ENCODE assay signal across 15 cellular contexts in genomic region chr20:34024733-34025351, GRCh38. TPM values are rescaled to one million over a fixed set of nuclear protein-coding genes. Genes with fewer than 3 reads are reported as not detected.
DNase-seq lines count a peak whose midpoint lies in the region; ATAC-seq, FAIRE-seq and TF ChIP-seq lines count a peak whose summit lies in the region.
"Had no signal": no experiment of that assay in that cellular context is flagged by ENCODE, and none has a peak within 500 bp of the region (broad histone marks: within the 10 kb centered on the region; RNA-seq: fewer than 3 reads in every experiment).

No MANE protein-coding gene starts in this region.

- H3K9ac ChIP-seq in kidney (ENCODE audit: low read length in 2 of 2) = no peak overlapping the region

- H3K27me3 ChIP-seq in gastrocnemius medialis (no peaks in the 10 kb centered on the region), aorta (ENCODE audit: control insufficient read depth in 1 of 2, insufficient read depth in 2 of 2, low read length in 1 of 2) (no peaks in the 10 kb centered on the region)
- H3K27me3 ChIP-seq: Peyer's patch, spleen, tibial nerve had no signal

- peaks cover 38% of the 10 kb centered on the region for H3K4me1 Mint-ChIP-seq in activated CD4-positive, alpha-beta T cell treated with anti-CD3 and anti-CD28 coated beads, Interleukin-2, amount 10 ng/mL, durations not matched to agents 24 days and 14 days
- peaks cover 86 to 92% (median 87%) of the 10 kb centered on the region in 3 donors for H3K4me1 Mint-ChIP-seq in T-cell

- TF ChIP-seq POLR2A in gastrocnemius medialis (IDR thresholded peaks at IDR 0.05) = no peak

- no peak for DNase-seq in activated CD4-positive, alpha-beta T cell treated with anti-CD3 and anti-CD28 coated beads, Interleukin-2, amount 10 ng/mL, durations not matched to agents 24 days and 14 days
- DNase-seq in activated CD4-positive, alpha-beta T cell treated with anti-CD3 and anti-CD28 coated beads, Interleukin-2, amount 50 U/mL, for 4 hours = no peak
- DNase-seq in T-cell = no peak
- no peak for DNase-seq in kidney
- DNase-seq in gastrocnemius medialis = peak in 1 of 2 donors; percentile 29
- DNase-seq in aorta = no peak
- DNase-seq in EL = no peak
- DNase-seq: DMS153, NCI-H446, spleen had no signal

- no peak overlapping the region for H3K4me3 Mint-ChIP-seq in activated CD4-positive, alpha-beta T cell treated with anti-CD3 and anti-CD28 coated beads, Interleukin-2, amount 10 ng/mL, durations not matched to agents 24 days and 14 days
- peak overlapping the region in 1 of 3 donors; percentile 11 for H3K4me3 Mint-ChIP-seq in T-cell
- H3K4me3 Mint-ChIP-seq: T-helper 2 cell treated with Interferon-gamma antibody and Interleukin-4, amounts not matched to agents 5 μg/mL and 100 μg/mL, for 36 hours had no signal

- 31 to 37% methylated on average over 4 to 5 of the region's 5 CpGs for WGBS in aorta, 2 donors

- TF ChIP-seq CTCF in kidney (IDR thresholded peaks at IDR 0.05; ENCODE audit: borderline replicate concordance, extremely low read depth, insufficient read depth) (no peak), gastrocnemius medialis (IDR thresholded peaks at IDR 0.05 in 4 of 5, conservative IDR thresholded peaks at IDR 0.05 in 1 of 5) (no peak)

- H3K27ac Mint-ChIP-seq in activated CD4-positive, alpha-beta T cell treated with anti-CD3 and anti-CD28 coated beads, Interleukin-2, amount 10 ng/mL, durations not matched to agents 24 days and 14 days = peak overlapping the region; percentile 10
- peak overlapping the region; percentile 20 to 48 for H3K27ac Mint-ChIP-seq in T-cell
- H3K27ac Mint-ChIP-seq: T-helper 2 cell treated with Interferon-gamma antibody and Interleukin-4, amounts not matched to agents 5 μg/mL and 100 μg/mL, for 36 hours had no signal

- in situ Hi-C loops in gastrocnemius medialis (cut with MboI; ENCODE audit: low sequenced_read_pairs in 4 of 4) = no loop called here

- CTCF ChIA-PET in T-cell (lab: Charles Lee) = interaction anchor here (0.6 to 1.1 kb wide), 6 partner anchors 10 to 1743 kb away, joined by 3 to 4 read pairs (median 3); no protein-coding TSS in a partner anchor

- intact Hi-C loops in activated CD4-positive, alpha-beta T cell treated with anti-CD3 and anti-CD28 coated beads, Interleukin-2, amount 10 ng/mL, durations not matched to agents 24 days and 14 days (cut with micrococcal nuclease) = loop anchor here (10.0 kb wide), 1 partner anchor 80 kb away; no protein-coding TSS in a partner anchor
- intact Hi-C loops in kidney (cut with DNase I) = no loop called here
- intact Hi-C loops in gastrocnemius medialis (cut with DNase I; ENCODE audit: low total_unique reads) = no loop called here
- intact Hi-C loops in aorta (cut with DNase I) = no loop called here

- no peak for FAIRE-seq in kidney (lab: Jason Lieb, UNC)

- H3K4me3 ChIP-seq in kidney (ENCODE audit: low read length in 2 of 2) (no peak overlapping the region), gastrocnemius medialis (no peak overlapping the region), aorta (ENCODE audit: low read length in 2 of 2) (no peak overlapping the region)
- H3K4me3 ChIP-seq: coronary artery, Peyer's patch, spleen, tibial nerve had no signal

- no peaks in the 10 kb centered on the region for H3K9me3 Mint-ChIP-seq in activated CD4-positive, alpha-beta T cell treated with anti-CD3 and anti-CD28 coated beads, Interleukin-2, amount 10 ng/mL, durations not matched to agents 24 days and 14 days
- H3K9me3 Mint-ChIP-seq in T-cell = no peaks in the 10 kb centered on the region
- H3K9me3 Mint-ChIP-seq: T-helper 2 cell treated with Interferon-gamma antibody and Interleukin-4, amounts not matched to agents 5 μg/mL and 100 μg/mL, for 36 hours had no signal

- POLR2A ChIA-PET in T-cell (lab: Charles Lee) = interaction anchor here in 1 of 2 donors (0.6 kb wide), 2 partner anchors 8 to 1290 kb away, joined by 3 to 7 read pairs; no protein-coding TSS in a partner anchor

- H3K4me1 ChIP-seq in kidney (ENCODE audit: control insufficient read depth in 1 of 2, insufficient read depth in 1 of 2, low read depth in 1 of 2, low read length in 2 of 2) (peaks cover 29 to 30% of the 10 kb centered on the region in 2 donors), gastrocnemius medialis (peaks cover 51 to 64% of the 10 kb centered on the region in 2 donors), aorta (ENCODE audit: control insufficient read depth in 1 of 2, insufficient read depth in 2 of 2, low read length in 2 of 2) (peaks cover 3 to 8% of the 10 kb centered on the region in 2 donors)

- H3K36me3 ChIP-seq in kidney (ENCODE audit: control insufficient read depth in 1 of 2, insufficient read depth in 2 of 2, low read length in 2 of 2) (no peaks in the 10 kb centered on the region), gastrocnemius medialis (no peaks in the 10 kb centered on the region), aorta (ENCODE audit: control insufficient read depth in 1 of 2, insufficient read depth in 2 of 2, low read length in 1 of 2) (no peaks in the 10 kb centered on the region)
- H3K36me3 ChIP-seq: Peyer's patch, spleen, tibial nerve had no signal

- H3K27ac ChIP-seq in kidney (ENCODE audit: low read depth in 2 of 2, low read length in 2 of 2) = peak overlapping the region; percentile 26 to 45
- peak overlapping the region; percentile 66 to 77 (median 70) for H3K27ac ChIP-seq in gastrocnemius medialis
- no peak overlapping the region for H3K27ac ChIP-seq in aorta (ENCODE audit: low read depth in 1 of 2, low read length in 2 of 2)
- H3K27ac ChIP-seq: coronary artery had no signal

- no peaks in the 10 kb centered on the region for H3K27me3 Mint-ChIP-seq in activated CD4-positive, alpha-beta T cell treated with anti-CD3 and anti-CD28 coated beads, Interleukin-2, amount 10 ng/mL, durations not matched to agents 24 days and 14 days
- H3K27me3 Mint-ChIP-seq in T-cell = no peaks in the 10 kb centered on the region

- H3K9me3 ChIP-seq in kidney (ENCODE audit: control insufficient read depth in 1 of 2, low read length in 2 of 2) (no peaks in the 10 kb centered on the region), gastrocnemius medialis (no peaks in the 10 kb centered on the region), aorta (ENCODE audit: control insufficient read depth, low read length) (no peaks in the 10 kb centered on the region)
- H3K9me3 ChIP-seq: Peyer's patch, spleen, tibial nerve had no signal

- H3K36me3 Mint-ChIP-seq in activated CD4-positive, alpha-beta T cell treated with anti-CD3 and anti-CD28 coated beads, Interleukin-2, amount 10 ng/mL, durations not matched to agents 24 days and 14 days (ENCODE audit: low read depth) = no peaks in the 10 kb centered on the region
- H3K36me3 Mint-ChIP-seq in T-cell = peaks cover 4% of the 10 kb centered on the region

- ATAC-seq in T-cell (replicated peaks in 1 of 4) = no peak
- ATAC-seq in gastrocnemius medialis = peak; percentile 55 to 84
- no peak for ATAC-seq in GM19455 (IDR thresholded peaks at IDR 0.05; ENCODE audit: unreplicated experiment)
- no peak for ATAC-seq in aorta (ENCODE audit: low FRiP score)

RNA-seq across cellular contexts. Expression of gene RALY, which starts 31.1 kb away (rescaled TPM):
- total RNA-seq in activated CD4-positive, alpha-beta T cell treated with anti-CD3 and anti-CD28 coated beads, Interleukin-2, amount 10 ng/mL, durations not matched to agents 24 days and 14 days = 152 and 153 TPM in 2 replicates
- total RNA-seq in T-cell (100 to 1,000 TPM; 110 to 126 (median 125) TPM), kidney (119 TPM), gastrocnemius medialis (100 to 1,000 TPM in 2 of 4 donors, 10 to 100 TPM in 2; 69.0 to 119 (median 93.1) TPM), aorta (100 to 1,000 TPM; 114 to 134 TPM)
- polyA plus RNA-seq in kidney (ENCODE audit: insufficient read depth, low read depth, low replicate concordance) (138 TPM), aorta (100 to 1,000 TPM; 120 to 148 TPM)

Comparison
In these comparisons a context has a peak if more than half of its experiments do, and no peak if none do; other contexts are left out.
1. ATAC-seq: peak in gastrocnemius medialis (2 of 2); none in T-cell (0 of 4), GM19455 (single experiment) and aorta (single experiment).
2. H3K27ac ChIP-seq: peak in kidney (2 of 2) and gastrocnemius medialis (4 of 4); none in aorta (0 of 2).